ENCODE assay signal across 26 cellular contexts in genomic region chr7:73425356-73425983, GRCh38. TPM values are rescaled to one million over a fixed set of nuclear protein-coding genes. Genes with fewer than 3 reads are reported as not detected.
DNase-seq lines count a peak whose midpoint lies in the region; ATAC-seq, FAIRE-seq and TF ChIP-seq lines count a peak whose summit lies in the region.
"Had no signal": no experiment of that assay in that cellular context is flagged by ENCODE, and none has a peak within 500 bp of the region (broad histone marks: within the 10 kb centered on the region; RNA-seq: fewer than 3 reads in every experiment).

No MANE protein-coding gene starts in this region.

- H2AFZ ChIP-seq in HepG2 (ENCODE audit: low read length): no peak overlapping the region

- H3K27me3 Mint-ChIP-seq in brain (no peaks in the 10 kb centered on the region), nephron progenitor cell (ENCODE audit: low read depth, poor library complexity) (peaks cover 3% of the 10 kb centered on the region), type B pancreatic cell (no peaks in the 10 kb centered on the region)
- H3K27me3 Mint-ChIP-seq in activated CD4-positive, alpha-beta memory T cell treated with anti-CD3 and anti-CD28 coated beads, Interleukin-2, amount 10 ng/mL, durations not matched to agents 7 days and 5 days: peaks cover 1% of the 10 kb centered on the region

- in situ Hi-C loops in HepG2 (cut with HindIII; ENCODE audit: extremely low pct_ligation_motif_present, low pct_unique_long_range_greater_than_20kb): no loop called here

- no peak for TF ChIP-seq RAD21 in HepG2 (CRISPR knock-in tag; IDR thresholded peaks at IDR 0.05)

- ATAC-seq in HepG2: no peak
- ATAC-seq in right lobe of liver: no peak
- no peak for ATAC-seq in GM18861 (IDR thresholded peaks at IDR 0.05; ENCODE audit: unreplicated experiment)
- ATAC-seq: CD8-positive, alpha-beta T cell; HCT116 had no signal

- H3K36me3 ChIP-seq in HepG2 (replicated peaks in 1 of 2; ENCODE audit: control insufficient read depth in 1 of 2, insufficient read depth in 2 of 2, low read length in 2 of 2): no peaks in the 10 kb centered on the region
- no peaks in the 10 kb centered on the region for H3K36me3 ChIP-seq in right lobe of liver
- H3K36me3 ChIP-seq: BLaER1 had no signal

- peak overlapping the region; percentile 93; the same call in 1 of the 2 replicates for H3K4me2 ChIP-seq in HepG2 (ENCODE audit: low read depth, low read length)
- H3K4me2 ChIP-seq: BLaER1 had no signal

- H3K79me2 ChIP-seq in HepG2 (ENCODE audit: insufficient read depth, low read length): no peaks in the 10 kb centered on the region

- H3K36me3 Mint-ChIP-seq in brain: no peaks in the 10 kb centered on the region
- no peaks in the 10 kb centered on the region for H3K36me3 Mint-ChIP-seq in nephron progenitor cell (ENCODE audit: low read depth)
- H3K36me3 Mint-ChIP-seq in type B pancreatic cell: no peaks in the 10 kb centered on the region
- no peaks in the 10 kb centered on the region for H3K36me3 Mint-ChIP-seq in activated CD4-positive, alpha-beta memory T cell treated with anti-CD3 and anti-CD28 coated beads, Interleukin-2, amount 10 ng/mL, durations not matched to agents 7 days and 5 days (ENCODE audit: low read depth)
- H3K36me3 Mint-ChIP-seq: CD4-positive, CD25-positive, alpha-beta regulatory T cell; CD8-positive, alpha-beta T cell had no signal

- H3K4me3 ChIP-seq in HepG2 (replicated peaks in 1 of 3; ENCODE audit: insufficient read depth in 1 of 3, low read depth in 2 of 3, low read length in 3 of 3) (no peak overlapping the region), right lobe of liver (no peak overlapping the region)
- H3K4me3 ChIP-seq: BLaER1, GM23248 had no signal

- no TSS peak for BruUV-seq in HepG2 (replicated peaks; lab: Mats Ljungman, UMichigan)

- no peaks in the 10 kb centered on the region for H3K9me3 ChIP-seq in HepG2 (ENCODE audit: low read length)
- no peaks in the 10 kb centered on the region for H3K9me3 ChIP-seq in right lobe of liver
- H3K9me3 ChIP-seq: BLaER1, Caco-2 had no signal

- TF ChIP-seq EP300 in HepG2 (IDR thresholded peaks at IDR 0.05; ENCODE audit: low read depth in 2 of 2, low read length in 2 of 2): no peak
- TF ChIP-seq EP300 in HepG2 (CRISPR knock-in tag; IDR thresholded peaks at IDR 0.05; ENCODE audit: borderline replicate concordance): no peak

- no peak for TF ChIP-seq POLR2A in HepG2 (IDR thresholded peaks at IDR 0.05; ENCODE audit: insufficient read depth in 1 of 2, low read depth in 2 of 2, low read length in 2 of 2)
- no peak for TF ChIP-seq POLR2A in right lobe of liver (IDR thresholded peaks at IDR 0.05)

- POLR2A ChIA-PET in HepG2 (lab: Yijun Ruan, JAX): no interaction called here
- POLR2A ChIA-PET in activated CD4-positive, alpha-beta memory T cell treated with anti-CD3 and anti-CD28 coated beads, Interleukin-2, amount 10 ng/mL, durations not matched to agents 7 days and 5 days (lab: Charles Lee): interaction anchor here (0.6 kb wide), 1 partner anchor 306 kb away, joined by 3 read pairs; no protein-coding TSS in a partner anchor

- H3K9me3 Mint-ChIP-seq in brain (peaks cover 0 to 3% (median 0%) of the 10 kb centered on the region in 5 experiments), nephron progenitor cell (no peaks in the 10 kb centered on the region), type B pancreatic cell (no peaks in the 10 kb centered on the region)
- H3K9me3 Mint-ChIP-seq in activated CD4-positive, alpha-beta memory T cell treated with anti-CD3 and anti-CD28 coated beads, Interleukin-2, amount 10 ng/mL, durations not matched to agents 7 days and 5 days: no peaks in the 10 kb centered on the region
- H3K9me3 Mint-ChIP-seq: CD4-positive, CD25-positive, alpha-beta regulatory T cell; CD8-positive, alpha-beta T cell; HFFc6 had no signal

- H3K4me1 Mint-ChIP-seq in brain: peaks cover 19% of the 10 kb centered on the region
- peaks cover 31% of the 10 kb centered on the region for H3K4me1 Mint-ChIP-seq in nephron progenitor cell
- peaks cover 4% of the 10 kb centered on the region for H3K4me1 Mint-ChIP-seq in type B pancreatic cell (ENCODE audit: unreplicated experiment)
- no peaks in the 10 kb centered on the region for H3K4me1 Mint-ChIP-seq in activated CD4-positive, alpha-beta memory T cell treated with anti-CD3 and anti-CD28 coated beads, Interleukin-2, amount 10 ng/mL, durations not matched to agents 7 days and 5 days

- H3K4me3 Mint-ChIP-seq in brain (peak overlapping the region in 2 of 5 experiments; percentile 29 to 42), nephron progenitor cell (peak overlapping the region; percentile 57), type B pancreatic cell (peak overlapping the region; percentile 21)
- no peak overlapping the region for H3K4me3 Mint-ChIP-seq in activated CD4-positive, alpha-beta memory T cell treated with anti-CD3 and anti-CD28 coated beads, Interleukin-2, amount 10 ng/mL, durations not matched to agents 7 days and 5 days
- H3K4me3 Mint-ChIP-seq: B cell; CD4-positive, CD25-positive, alpha-beta regulatory T cell; CD8-positive, alpha-beta T cell; HFFc6 had no signal

- H3K27me3 ChIP-seq in HepG2 (ENCODE audit: control insufficient read depth in 1 of 2, insufficient read depth in 2 of 2, low read length in 2 of 2) (peaks cover 0 to 18% of the 10 kb centered on the region in 2 experiments; a peak in 2 of 5 replicates), right lobe of liver (no peaks in the 10 kb centered on the region)

- no peaks in the 10 kb centered on the region for H4K20me1 ChIP-seq in HepG2 (ENCODE audit: insufficient read depth, low read length)
- H4K20me1 ChIP-seq: BLaER1 had no signal

- FAIRE-seq in HepG2 (lab: Jason Lieb, UNC): no peak
- FAIRE-seq: A204.1, G401.6, GM12892, GM19239, H1 had no signal

- CTCF ChIA-PET in HepG2 (lab: Yijun Ruan, JAX; ENCODE audit: low intra/inter-chr PET ratio, low total read pairs): no interaction called here
- CTCF ChIA-PET in activated CD4-positive, alpha-beta memory T cell treated with anti-CD3 and anti-CD28 coated beads, Interleukin-2, amount 10 ng/mL, durations not matched to agents 7 days and 5 days (lab: Charles Lee): no interaction called here

- peak overlapping the region in 3 of 5 experiments; percentile 15 to 91 (median 82) for H3K27ac Mint-ChIP-seq in brain
- H3K27ac Mint-ChIP-seq in nephron progenitor cell: no peak overlapping the region
- no peak overlapping the region for H3K27ac Mint-ChIP-seq in type B pancreatic cell
- H3K27ac Mint-ChIP-seq in activated CD4-positive, alpha-beta memory T cell treated with anti-CD3 and anti-CD28 coated beads, Interleukin-2, amount 10 ng/mL, durations not matched to agents 7 days and 5 days: no peak overlapping the region
- H3K27ac Mint-ChIP-seq: B cell; CD4-positive, CD25-positive, alpha-beta regulatory T cell; CD8-positive, alpha-beta T cell; HFFc6 had no signal

- 90% methylated on average over 9 of the region's 9 CpGs for WGBS in HepG2 (ENCODE audit: low lambda C conversion rate)
- WGBS in right lobe of liver (ENCODE audit: insufficient coverage, low coverage, low lambda C conversion rate, missing lambda C conversion rate): 87% methylated on average over 6 of the region's 9 CpGs

- TF ChIP-seq CTCF in HepG2 (CRISPR knock-in tag; IDR thresholded peaks at IDR 0.05) (no peak), right lobe of liver (IDR thresholded peaks at IDR 0.05) (no peak), brain (conservative IDR thresholded peaks at IDR 0.05) (no peak), nephron progenitor cell (IDR thresholded peaks at IDR 0.05) (no peak), type B pancreatic cell (conservative IDR thresholded peaks at IDR 0.05) (no peak)

- intact Hi-C loops in HepG2 (cut with micrococcal nuclease; ENCODE audit: unreplicated experiment): no loop called here
- intact Hi-C loops in right lobe of liver (cut with DNase I): no loop called here

- H3K27ac ChIP-seq in HepG2 (ENCODE audit: extremely low read length, insufficient read depth, low read length): no peak overlapping the region
- H3K27ac ChIP-seq in right lobe of liver: no peak overlapping the region
- H3K27ac ChIP-seq: 22Rv1, BLaER1, C4-2B, GM23248 had no signal

- H3K4me1 ChIP-seq in HepG2 (ENCODE audit: insufficient read depth, low read length) (peaks cover 63% of the 10 kb centered on the region), right lobe of liver (no peaks in the 10 kb centered on the region)
- H3K4me1 ChIP-seq: Caco-2 had no signal

- no peak for DNase-seq in HepG2 (ENCODE audit: low spot score)
- DNase-seq in right lobe of liver: no peak
- no peak for DNase-seq in nephron progenitor cell
- no peak for DNase-seq in type B pancreatic cell (ENCODE audit: extremely low spot score, unreplicated experiment)
- DNase-seq in NCI-H1930 (lab: John Stamatoyannopoulos, UW): no peak
- no peak for DNase-seq in activated CD4-positive, alpha-beta memory T cell treated with anti-CD3 and anti-CD28 coated beads, Interleukin-2, amount 10 ng/mL, durations not matched to agents 7 days and 5 days
- DNase-seq: Caco-2; CD4-positive, CD25-positive, alpha-beta regulatory T cell; CD8-positive, alpha-beta T cell; DMS153; DND-41; GM23248; H7; HFFc6 had no signal

- H3K9ac ChIP-seq in HepG2 (ENCODE audit: insufficient read depth, low read depth, low read length): no peak overlapping the region
- H3K9ac ChIP-seq: BLaER1, GM23248 had no signal

RNA-seq across cellular contexts. Expression of gene FZD9, which starts 8.1 kb away (rescaled TPM):
- total RNA-seq in HepG2 (2016; rRNA removed; fragmentation: Illumina TruSeq; extraction: Trizol) (0.87 and 2.2 TPM in 2 replicates), right lobe of liver (under 1 TPM in 2 of 6 experiments, not detected in 4; 0.09 to 0.27 TPM), type B pancreatic cell (ENCODE audit: low replicate concordance) (0.38 and 1.9 TPM in 2 replicates)
- 0.88 and 1.5 TPM in 2 replicates for total RNA-seq in HepG2 (2016; cell fraction: cytosol; rRNA removed; fragmentation: Illumina TruSeq; extraction: Trizol; ENCODE audit: low read depth)
- 1.0 and 2.2 TPM in 2 replicates for total RNA-seq in HepG2 (2016; cell fraction: insoluble cytoplasmic fraction; rRNA removed; fragmentation: Illumina TruSeq; extraction: Trizol)
- 2.2 and 2.9 TPM in 2 replicates for total RNA-seq in HepG2 (2016; cell fraction: membrane; rRNA removed; fragmentation: Illumina TruSeq; extraction: Trizol)
- total RNA-seq in HepG2 (2016; cell fraction: nucleus; rRNA removed; fragmentation: Illumina TruSeq; extraction: Trizol): 1.5 and 1.7 TPM in 2 replicates
- polyA plus RNA-seq in HepG2 (2011; rRNA removed) (0.53 and 0.94 TPM in 2 replicates), brain (ENCODE audit: insufficient read depth, low read depth, low replicate concordance) (45.1 TPM)
- 0.90 and 1.4 TPM in 2 replicates for polyA plus RNA-seq in HepG2 (2011; cell fraction: cytosol; rRNA removed)
- 1.0 and 1.3 TPM in 2 replicates for polyA plus RNA-seq in HepG2 (2011; cell fraction: nucleus; rRNA removed)
- polyA plus RNA-seq in HepG2 (2012): 0.43 and 0.53 TPM in 2 replicates
- polyA plus RNA-seq in HepG2 (2016; cell fraction: cytosol; fragmentation: Illumina TruSeq; extraction: Trizol; ENCODE audit: low read depth): 0.84 and 1.2 TPM in 2 replicates
- 0.85 and 1.4 TPM in 2 replicates for polyA plus RNA-seq in HepG2 (2016; cell fraction: insoluble cytoplasmic fraction; fragmentation: Illumina TruSeq; extraction: Trizol; ENCODE audit: low read depth)
- polyA plus RNA-seq in HepG2 (2016; cell fraction: membrane; fragmentation: Illumina TruSeq; extraction: Trizol; ENCODE audit: low read depth): 1.8 and 2.0 TPM in 2 replicates
- 2.1 and 2.2 TPM in 2 replicates for polyA plus RNA-seq in HepG2 (2016; cell fraction: nucleus; fragmentation: Illumina TruSeq; extraction: Trizol; ENCODE audit: insufficient read depth, low read depth)
- 0.54 and 5.2 TPM in 2 replicates for polyA minus RNA-seq in HepG2 (2011; rRNA and poly(A)+ RNA removed; ENCODE audit: low replicate concordance)
- polyA minus RNA-seq in HepG2 (2011; cell fraction: cytosol; rRNA and poly(A)+ RNA removed): 1.2 and 1.4 TPM in 2 replicates
- polyA minus RNA-seq in HepG2 (2011; cell fraction: nucleus; rRNA and poly(A)+ RNA removed): 1.5 and 2.3 TPM in 2 replicates
- total RNA-seq in activated CD4-positive, alpha-beta memory T cell treated with anti-CD3 and anti-CD28 coated beads, Interleukin-2, amount 10 ng/mL, durations not matched to agents 7 days and 5 days: not detected
- total RNA-seq: CD4-positive, CD25-positive, alpha-beta regulatory T cell had no signal

Comparison
In these comparisons a context has a peak if more than half of its experiments do, and no peak if none do; other contexts are left out.
1. H3K27ac Mint-ChIP-seq: peak in brain (3 of 5); none in nephron progenitor cell (single experiment), type B pancreatic cell (single experiment) and activated CD4-positive, alpha-beta memory T cell treated with anti-CD3 and anti-CD28 coated beads, Interleukin-2, amount 10 ng/mL, durations not matched to agents 7 days and 5 days (single experiment).